ENCODE assay signal across 17 cellular contexts in genomic region chr1:221630236-221630635, GRCh38.
DNase-seq lines count a peak whose midpoint lies in the region; FAIRE-seq and TF ChIP-seq lines count a peak whose summit lies in the region.
"Had no signal": no experiment of that assay in that cellular context is flagged by ENCODE, and none has a peak within 500 bp of the region (broad histone marks: within the 10 kb centered on the region; RNA-seq: fewer than 3 reads in every experiment).

No MANE protein-coding gene starts in this region.

- H3K27me3 ChIP-seq in right atrium auricular region, result no peaks in the 10 kb centered on the region

- no peak for TF ChIP-seq POLR2A in GM12891 (IDR thresholded peaks at IDR 0.05; ENCODE audit: low read depth, low read length)

- no peaks in the 10 kb centered on the region for H3K9me3 ChIP-seq in right atrium auricular region

- no peak overlapping the region for H3K27ac ChIP-seq in right atrium auricular region

- no peaks in the 10 kb centered on the region for H3K4me1 ChIP-seq in right atrium auricular region

- no peak overlapping the region for H3K4me3 ChIP-seq in right atrium auricular region
- H3K4me3 ChIP-seq: GM23338 had no signal

- TF ChIP-seq CTCF in right atrium auricular region (IDR thresholded peaks at IDR 0.05), result no peak

- no peak for DNase-seq in GM12891 (ENCODE audit: insufficient read length, low spot score)
- peak; percentile 11 for DNase-seq in OCI-M1 (lab: John Stamatoyannopoulos, UW)
- DNase-seq in foreskin melanocyte, result peak; percentile 77
- DNase-seq in right atrium auricular region (ENCODE audit: low spot score), result no peak
- no peak for DNase-seq in SHP77 (lab: John Stamatoyannopoulos, UW)
- no peak for DNase-seq in iPS-NIHi7 (ENCODE audit: extremely low spot score)
- DNase-seq: C1 segment of cervical spinal cord; Calu3; CD4-positive, alpha-beta memory T cell; COR-L47; DMS153; DND-41; H9; HFFc6 had no signal

- FAIRE-seq in GM12891 (lab: Jason Lieb, UNC), result peak; percentile 56
- FAIRE-seq: G401.6, GM19239 had no signal

- no peaks in the 10 kb centered on the region for H3K36me3 ChIP-seq in right atrium auricular region

TF ChIP-seq in GM12891, 5 proteins besides CTCF, POLR2A, EP300 and RAD21:
- no peak for TF ChIP-seq POLR2AphosphoS5 (IDR thresholded peaks at IDR 0.05; ENCODE audit: low read depth, low read length)
- no peak for TF ChIP-seq TAF1 (IDR thresholded peaks at IDR 0.05; ENCODE audit: low read depth, low read length)
- no peak for TF ChIP-seq PAX5 (IDR thresholded peaks at IDR 0.05; ENCODE audit: insufficient read depth, low read length, severe bottlenecking)
- no peak for TF ChIP-seq SPI1 (IDR thresholded peaks at IDR 0.05; ENCODE audit: low read depth, low read length)
- no peak for TF ChIP-seq POU2F2 (IDR thresholded peaks at IDR 0.05; ENCODE audit: low read depth, low read length)

Comparison
In these comparisons a context has a peak if more than half of its experiments do, and no peak if none do; other contexts are left out.
1. DNase-seq: peak in OCI-M1 (single experiment) and foreskin melanocyte (single experiment); none in GM12891 (single experiment), right atrium auricular region (single experiment), SHP77 (0 of 2) and iPS-NIHi7 (single experiment).